ENCODE assay signal across 2 cellular contexts in genomic region chr20:49599746-49600113, GRCh38.
TF ChIP-seq lines count a peak whose summit lies in the region.

No MANE protein-coding gene starts in this region.

TF ChIP-seq in HepG2, 621 proteins besides CTCF, POLR2A, EP300 and RAD21 (continues in another document):
- TF ChIP-seq ZNF580 (CRISPR knock-in tag; IDR thresholded peaks at IDR 0.05; ENCODE audit: borderline replicate concordance, low read depth) (0 out of 2 replicates have a peak, but pooled peaks have one; percentile 47), TSC22D2 (CRISPR knock-in tag; IDR thresholded peaks at IDR 0.05; ENCODE audit: borderline replicate concordance) (no peak), MLLT10 (CRISPR knock-in tag; IDR thresholded peaks at IDR 0.05) (no peak), WIZ (CRISPR knock-in tag; IDR thresholded peaks at IDR 0.05) (peak; percentile 40; the same call in 1 of the 2 replicates), ZNF383 (CRISPR knock-in tag; IDR thresholded peaks at IDR 0.05; ENCODE audit: borderline replicate concordance) (0 out of 2 replicates have a peak, but pooled peaks have one; percentile 45), RXRB (CRISPR knock-in tag; IDR thresholded peaks at IDR 0.05; ENCODE audit: borderline replicate concordance) (no peak), KDM1A (CRISPR knock-in tag; IDR thresholded peaks at IDR 0.05) (peak; percentile 95), KAT7 (CRISPR knock-in tag; IDR thresholded peaks at IDR 0.05; ENCODE audit: borderline replicate concordance) (no peak; the same call in 1 of the 2 replicates), MEIS1 (CRISPR knock-in tag; IDR thresholded peaks at IDR 0.05; ENCODE audit: borderline replicate concordance) (0 out of 2 replicates have a peak, but pooled peaks have one; percentile 12), SIX4 (CRISPR knock-in tag; IDR thresholded peaks at IDR 0.05) (no peak), DR1 (CRISPR knock-in tag; IDR thresholded peaks at IDR 0.05) (no peak), SP1 (IDR thresholded peaks at IDR 0.05) (no peak), SP1 (CRISPR knock-in tag; IDR thresholded peaks at IDR 0.05) (0 out of 2 replicates have a peak, but pooled peaks have one; percentile 11), GZF1 (CRISPR knock-in tag; IDR thresholded peaks at IDR 0.05) (no peak), ZNF3 (CRISPR knock-in tag; IDR thresholded peaks at IDR 0.05) (0 out of 2 replicates have a peak, but pooled peaks have one; percentile 13), IRX3 (CRISPR knock-in tag; IDR thresholded peaks at IDR 0.05; ENCODE audit: borderline replicate concordance, low read depth) (no peak), CHD2 (IDR thresholded peaks at IDR 0.05; ENCODE audit: low read depth, low read length) (no peak), NR1H2 (CRISPR knock-in tag; IDR thresholded peaks at IDR 0.05; ENCODE audit: borderline replicate concordance, low read depth) (no peak), ZMYM3 (CRISPR knock-in tag; IDR thresholded peaks at IDR 0.05) (peak; percentile 98), NFRKB (IDR thresholded peaks at IDR 0.05) (no peak), KAT2B (IDR thresholded peaks at IDR 0.05; ENCODE audit: borderline replicate concordance, low read depth, low read length) (no peak), ZNF878 (CRISPR knock-in tag; IDR thresholded peaks at IDR 0.05) (0 out of 2 replicates have a peak, but pooled peaks have one; percentile 4), EZH2 (conservative IDR thresholded peaks at IDR 0.05; ENCODE audit: low read depth, low read length) (no peak), PLSCR1 (CRISPR knock-in tag; IDR thresholded peaks at IDR 0.05; ENCODE audit: borderline replicate concordance) (no peak), ZNF543 (CRISPR knock-in tag; IDR thresholded peaks at IDR 0.05) (no peak), ZNF691 (CRISPR knock-in tag; IDR thresholded peaks at IDR 0.05; ENCODE audit: borderline replicate concordance, low read depth) (no peak), PHF8 (CRISPR knock-in tag; IDR thresholded peaks at IDR 0.05) (no peak), SAFB2 (CRISPR knock-in tag; IDR thresholded peaks at IDR 0.05; ENCODE audit: borderline replicate concordance, low read depth) (no peak), DNMT3B (CRISPR knock-in tag; conservative IDR thresholded peaks at IDR 0.05) (no peak), RCOR2 (CRISPR knock-in tag; IDR thresholded peaks at IDR 0.05) (0 out of 2 replicates have a peak, but pooled peaks have one; percentile 66), KLF9 (CRISPR knock-in tag; IDR thresholded peaks at IDR 0.05; ENCODE audit: low read depth) (no peak)
- TF ChIP-seq, protein P1, sequence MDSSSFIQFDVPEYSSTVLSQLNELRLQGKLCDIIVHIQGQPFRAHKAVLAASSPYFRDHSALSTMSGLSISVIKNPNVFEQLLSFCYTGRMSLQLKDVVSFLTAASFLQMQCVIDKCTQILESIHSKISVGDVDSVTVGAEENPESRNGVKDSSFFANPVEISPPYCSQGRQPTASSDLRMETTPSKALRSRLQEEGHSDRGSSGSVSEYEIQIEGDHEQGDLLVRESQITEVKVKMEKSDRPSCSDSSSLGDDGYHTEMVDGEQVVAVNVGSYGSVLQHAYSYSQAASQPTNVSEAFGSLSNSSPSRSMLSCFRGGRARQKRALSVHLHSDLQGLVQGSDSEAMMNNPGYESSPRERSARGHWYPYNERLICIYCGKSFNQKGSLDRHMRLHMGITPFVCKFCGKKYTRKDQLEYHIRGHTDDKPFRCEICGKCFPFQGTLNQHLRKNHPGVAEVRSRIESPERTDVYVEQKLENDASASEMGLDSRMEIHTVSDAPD (CRISPR knock-in tag; IDR thresholded peaks at IDR 0.05): no peak
- TF ChIP-seq, protein P2, sequence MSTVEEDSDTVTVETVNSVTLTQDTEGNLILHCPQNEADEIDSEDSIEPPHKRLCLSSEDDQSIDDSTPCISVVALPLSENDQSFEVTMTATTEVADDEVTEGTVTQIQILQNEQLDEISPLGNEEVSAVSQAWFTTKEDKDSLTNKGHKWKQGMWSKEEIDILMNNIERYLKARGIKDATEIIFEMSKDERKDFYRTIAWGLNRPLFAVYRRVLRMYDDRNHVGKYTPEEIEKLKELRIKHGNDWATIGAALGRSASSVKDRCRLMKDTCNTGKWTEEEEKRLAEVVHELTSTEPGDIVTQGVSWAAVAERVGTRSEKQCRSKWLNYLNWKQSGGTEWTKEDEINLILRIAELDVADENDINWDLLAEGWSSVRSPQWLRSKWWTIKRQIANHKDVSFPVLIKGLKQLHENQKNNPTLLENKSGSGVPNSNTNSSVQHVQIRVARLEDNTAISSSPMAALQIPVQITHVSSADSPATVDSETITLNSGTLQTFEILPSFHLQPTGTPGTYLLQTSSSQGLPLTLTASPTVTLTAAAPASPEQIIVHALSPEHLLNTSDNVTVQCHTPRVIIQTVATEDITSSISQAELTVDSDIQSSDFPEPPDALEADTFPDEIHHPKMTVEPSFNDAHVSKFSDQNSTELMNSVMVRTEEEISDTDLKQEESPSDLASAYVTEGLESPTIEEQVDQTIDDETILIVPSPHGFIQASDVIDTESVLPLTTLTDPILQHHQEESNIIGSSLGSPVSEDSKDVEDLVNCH (CRISPR knock-in tag; IDR thresholded peaks at IDR 0.05): no peak

TF ChIP-seq in WTC11, 78 proteins besides CTCF, POLR2A, EP300 and RAD21 (continued from another document):
- TF ChIP-seq ATF2 (CRISPR knock-in tag; IDR thresholded peaks at IDR 0.05; ENCODE audit: borderline replicate concordance, low read depth) (no peak), PRRX2 (CRISPR knock-in tag; IDR thresholded peaks at IDR 0.05) (no peak), ZNF532 (CRISPR knock-in tag; IDR thresholded peaks at IDR 0.05; ENCODE audit: borderline replicate concordance) (no peak), RORB (CRISPR knock-in tag; IDR thresholded peaks at IDR 0.05) (no peak), GTF2I (CRISPR knock-in tag; conservative IDR thresholded peaks at IDR 0.05) (no peak), ZNF416 (CRISPR knock-in tag; IDR thresholded peaks at IDR 0.05) (no peak), NFATC4 (CRISPR knock-in tag; IDR thresholded peaks at IDR 0.05) (no peak), ZNF219 (CRISPR knock-in tag; IDR thresholded peaks at IDR 0.05; ENCODE audit: borderline replicate concordance) (no peak), NR3C1 (CRISPR knock-in tag; conservative IDR thresholded peaks at IDR 0.05; ENCODE audit: low read depth) (no peak), PREB (CRISPR knock-in tag; IDR thresholded peaks at IDR 0.05; ENCODE audit: borderline replicate concordance) (no peak), NR1H2 (CRISPR knock-in tag; IDR thresholded peaks at IDR 0.05) (no peak), KAT7 (CRISPR knock-in tag; IDR thresholded peaks at IDR 0.05; ENCODE audit: borderline replicate concordance) (no peak)
- TF ChIP-seq, protein P3, sequence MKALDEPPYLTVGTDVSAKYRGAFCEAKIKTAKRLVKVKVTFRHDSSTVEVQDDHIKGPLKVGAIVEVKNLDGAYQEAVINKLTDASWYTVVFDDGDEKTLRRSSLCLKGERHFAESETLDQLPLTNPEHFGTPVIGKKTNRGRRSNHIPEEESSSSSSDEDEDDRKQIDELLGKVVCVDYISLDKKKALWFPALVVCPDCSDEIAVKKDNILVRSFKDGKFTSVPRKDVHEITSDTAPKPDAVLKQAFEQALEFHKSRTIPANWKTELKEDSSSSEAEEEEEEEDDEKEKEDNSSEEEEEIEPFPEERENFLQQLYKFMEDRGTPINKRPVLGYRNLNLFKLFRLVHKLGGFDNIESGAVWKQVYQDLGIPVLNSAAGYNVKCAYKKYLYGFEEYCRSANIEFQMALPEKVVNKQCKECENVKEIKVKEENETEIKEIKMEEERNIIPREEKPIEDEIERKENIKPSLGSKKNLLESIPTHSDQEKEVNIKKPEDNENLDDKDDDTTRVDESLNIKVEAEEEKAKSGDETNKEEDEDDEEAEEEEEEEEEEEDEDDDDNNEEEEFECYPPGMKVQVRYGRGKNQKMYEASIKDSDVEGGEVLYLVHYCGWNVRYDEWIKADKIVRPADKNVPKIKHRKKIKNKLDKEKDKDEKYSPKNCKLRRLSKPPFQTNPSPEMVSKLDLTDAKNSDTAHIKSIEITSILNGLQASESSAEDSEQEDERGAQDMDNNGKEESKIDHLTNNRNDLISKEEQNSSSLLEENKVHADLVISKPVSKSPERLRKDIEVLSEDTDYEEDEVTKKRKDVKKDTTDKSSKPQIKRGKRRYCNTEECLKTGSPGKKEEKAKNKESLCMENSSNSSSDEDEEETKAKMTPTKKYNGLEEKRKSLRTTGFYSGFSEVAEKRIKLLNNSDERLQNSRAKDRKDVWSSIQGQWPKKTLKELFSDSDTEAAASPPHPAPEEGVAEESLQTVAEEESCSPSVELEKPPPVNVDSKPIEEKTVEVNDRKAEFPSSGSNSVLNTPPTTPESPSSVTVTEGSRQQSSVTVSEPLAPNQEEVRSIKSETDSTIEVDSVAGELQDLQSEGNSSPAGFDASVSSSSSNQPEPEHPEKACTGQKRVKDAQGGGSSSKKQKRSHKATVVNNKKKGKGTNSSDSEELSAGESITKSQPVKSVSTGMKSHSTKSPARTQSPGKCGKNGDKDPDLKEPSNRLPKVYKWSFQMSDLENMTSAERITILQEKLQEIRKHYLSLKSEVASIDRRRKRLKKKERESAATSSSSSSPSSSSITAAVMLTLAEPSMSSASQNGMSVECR (CRISPR knock-in tag; IDR thresholded peaks at IDR 0.05; ENCODE audit: borderline replicate concordance): no peak
- TF ChIP-seq, protein P4, sequence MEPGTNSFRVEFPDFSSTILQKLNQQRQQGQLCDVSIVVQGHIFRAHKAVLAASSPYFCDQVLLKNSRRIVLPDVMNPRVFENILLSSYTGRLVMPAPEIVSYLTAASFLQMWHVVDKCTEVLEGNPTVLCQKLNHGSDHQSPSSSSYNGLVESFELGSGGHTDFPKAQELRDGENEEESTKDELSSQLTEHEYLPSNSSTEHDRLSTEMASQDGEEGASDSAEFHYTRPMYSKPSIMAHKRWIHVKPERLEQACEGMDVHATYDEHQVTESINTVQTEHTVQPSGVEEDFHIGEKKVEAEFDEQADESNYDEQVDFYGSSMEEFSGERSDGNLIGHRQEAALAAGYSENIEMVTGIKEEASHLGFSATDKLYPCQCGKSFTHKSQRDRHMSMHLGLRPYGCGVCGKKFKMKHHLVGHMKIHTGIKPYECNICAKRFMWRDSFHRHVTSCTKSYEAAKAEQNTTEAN (CRISPR knock-in tag; IDR thresholded peaks at IDR 0.05): no peak
